Comparison of ENCODE assay signal across 26 cellular contexts in genomic region chr4:38113136-38113535, GRCh38.
DNase-seq lines count a peak whose midpoint lies in the region; ATAC-seq and TF ChIP-seq lines count a peak whose summit lies in the region.
"Had no signal": no experiment of that assay in that cellular context is flagged by ENCODE, and none has a peak within 500 bp of the region (broad histone marks: within the 10 kb centered on the region; RNA-seq: fewer than 3 reads in every experiment).

No MANE protein-coding gene starts in this region.

- H3K9me3 Mint-ChIP-seq in activated naive CD4-positive, alpha-beta T cell treated with anti-CD3 and anti-CD28 coated beads for 36 hours: no peaks in the 10 kb centered on the region
- H3K9me3 Mint-ChIP-seq: CD4-positive, alpha-beta memory T cell had no signal

- no peak overlapping the region for H3K4me3 Mint-ChIP-seq in activated naive CD4-positive, alpha-beta T cell treated with anti-CD3 and anti-CD28 coated beads for 36 hours
- H3K4me3 Mint-ChIP-seq: CD4-positive, alpha-beta memory T cell had no signal

- no peak for TF ChIP-seq POLR2A in thyroid gland (IDR thresholded peaks at IDR 0.05)

- peaks cover 14 to 15% of the 10 kb centered on the region in 2 donors for H3K36me3 ChIP-seq in thyroid gland

- H3K27ac Mint-ChIP-seq in activated naive CD4-positive, alpha-beta T cell treated with anti-CD3 and anti-CD28 coated beads for 36 hours: no peak overlapping the region

- H3K27ac ChIP-seq in thyroid gland: no peak overlapping the region
- H3K27ac ChIP-seq: 22Rv1, BLaER1 had no signal

- CTCF ChIA-PET in activated naive CD4-positive, alpha-beta T cell treated with anti-CD3 and anti-CD28 coated beads for 36 hours (lab: Charles Lee): no interaction called here

- no peaks in the 10 kb centered on the region for H3K27me3 ChIP-seq in thyroid gland
- H3K27me3 ChIP-seq: BLaER1 had no signal

- no peak for TF ChIP-seq CTCF in thyroid gland (IDR thresholded peaks at IDR 0.05)

- H3K4me1 ChIP-seq in thyroid gland: peaks cover 11 to 20% of the 10 kb centered on the region in 2 donors

- WGBS in thyroid gland, 2 donors: 53 to 94% methylated on average over 2 to 4 of the region's 4 CpGs

- no peak overlapping the region for H3K4me3 ChIP-seq in thyroid gland (replicated peaks in 1 of 3)
- H3K4me3 ChIP-seq: BLaER1, GM12878 had no signal

- intact Hi-C loops in Right ventricle myocardium inferior (cut with DNase I): loop anchor here (5.0 kb wide), 1 partner anchor 36 kb away; no protein-coding TSS in a partner anchor
- intact Hi-C loops in cardiac septum (cut with DNase I): loop anchor here (5.0 kb wide), 1 partner anchor 36 kb away; no protein-coding TSS in a partner anchor
- intact Hi-C loops in left cardiac atrium (cut with DNase I): no loop called here
- intact Hi-C loops in thyroid gland (cut with DNase I): no loop called here
- intact Hi-C loops in activated naive CD4-positive, alpha-beta T cell treated with anti-CD3 and anti-CD28 coated beads for 36 hours (cut with micrococcal nuclease): no loop called here

- no peaks in the 10 kb centered on the region for H3K9me3 ChIP-seq in thyroid gland
- H3K9me3 ChIP-seq: BLaER1, Caco-2, SK-N-SH had no signal

- ATAC-seq in Right ventricle myocardium inferior (peak; percentile 60), left cardiac atrium (peak; percentile 36 to 89)
- ATAC-seq: GM12878 had no signal

- H3K4me1 Mint-ChIP-seq in activated naive CD4-positive, alpha-beta T cell treated with anti-CD3 and anti-CD28 coated beads for 36 hours (ENCODE audit: low read depth): no peaks in the 10 kb centered on the region

- DNase-seq in Right ventricle myocardium inferior (ENCODE audit: missing footprints) (no peak), cardiac septum (ENCODE audit: low spot score) (no peak), left cardiac atrium (no peak), left kidney (ENCODE audit: low read depth, low spot score) (peak; percentile 75), thyroid gland (peak; percentile 49 to 56), pons (ENCODE audit: low spot score) (no peak), NCI-H446 treated with DMSO at 0.1 percent for 48 hours (lab: John Stamatoyannopoulos, UW) (no peak)
- no peak for DNase-seq in activated naive CD4-positive, alpha-beta T cell treated with anti-CD3 and anti-CD28 coated beads for 36 hours
- DNase-seq: ACHN; Caco-2; CD4-positive, alpha-beta memory T cell; DMS 273 treated with DMSO at 0.1 percent for 48 hours; DMS79 treated with DMSO at 0.1 percent for 48 hours; IMR-90; NCI-H1105; NCI-H146; NCI-H2029 treated with DMSO at 0.1 percent for 48 hours; NCI-H2171; NCI-H345; NCI-H526 treated with DMSO at 0.1 percent for 48 hours; OCI-M1; SIG-M5; SK-N-SH had no signal

- H3K27me3 Mint-ChIP-seq in activated naive CD4-positive, alpha-beta T cell treated with anti-CD3 and anti-CD28 coated beads for 36 hours (ENCODE audit: low read depth): no peaks in the 10 kb centered on the region
- H3K27me3 Mint-ChIP-seq: CD4-positive, alpha-beta memory T cell had no signal

- H3K36me3 Mint-ChIP-seq in activated naive CD4-positive, alpha-beta T cell treated with anti-CD3 and anti-CD28 coated beads for 36 hours (ENCODE audit: low read depth): peaks cover 8% of the 10 kb centered on the region

Comparison
In these comparisons a context has a peak if more than half of its experiments do, and no peak if none do; other contexts are left out.
1. intact Hi-C loops: an anchor here in Right ventricle myocardium inferior (5.0 kb wide) and cardiac septum (5.0 kb wide); none called in left cardiac atrium, thyroid gland and activated naive CD4-positive, alpha-beta T cell treated with anti-CD3 and anti-CD28 coated beads for 36 hours.
2. DNase-seq: peak in left kidney (single experiment) and thyroid gland (2 of 2); none in Right ventricle myocardium inferior (single experiment), cardiac septum (single experiment), left cardiac atrium (single experiment), pons (single experiment), activated naive CD4-positive, alpha-beta T cell treated with anti-CD3 and anti-CD28 coated beads for 36 hours (single experiment) and NCI-H446 treated with DMSO at 0.1 percent for 48 hours (single experiment).